In the genomic region with DNA sequence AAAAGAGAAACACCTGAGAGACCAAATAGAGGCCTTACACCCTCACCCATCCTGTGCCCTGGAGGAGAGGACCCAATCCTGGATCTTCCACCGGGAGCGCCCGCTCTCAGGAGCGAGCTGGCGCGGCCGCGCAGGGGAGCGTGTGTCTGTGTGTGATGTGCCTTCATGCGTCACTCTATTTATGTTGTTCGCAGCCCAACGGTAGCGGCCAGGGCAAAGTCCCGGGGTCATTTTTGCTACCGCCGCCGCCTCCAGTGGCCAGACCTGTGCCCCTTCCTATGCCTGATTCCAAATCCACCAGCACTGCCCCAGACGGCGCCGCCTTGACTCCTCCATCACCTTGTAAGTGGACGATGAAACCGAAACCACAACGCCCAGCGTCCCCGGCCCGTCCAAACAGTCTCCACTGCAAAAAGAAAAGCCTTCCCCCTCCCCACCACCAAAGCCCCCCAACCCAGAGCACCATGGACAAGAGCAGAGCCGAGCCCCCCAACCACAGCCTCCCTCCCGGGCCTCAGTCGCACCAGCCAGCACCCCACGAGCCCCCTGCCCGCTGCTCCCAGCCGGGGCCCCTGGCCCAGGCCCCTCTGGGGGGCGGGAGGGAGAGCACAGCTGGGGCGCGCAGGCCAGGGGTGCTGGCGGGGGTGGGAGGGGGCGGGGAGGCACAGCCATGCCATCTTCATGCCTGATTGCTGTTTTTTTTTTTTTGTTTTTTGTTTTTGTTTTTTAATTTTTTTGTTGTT, we compare ENCODE assay signal across 1 cellular context.
TF ChIP-seq lines count a peak whose summit lies in the region.

No MANE protein-coding gene starts in this region.

TF ChIP-seq in endothelial cell of umbilical vein, 7 proteins besides CTCF, POLR2A, EP300 and RAD21:
- TF ChIP-seq MYC (IDR thresholded peaks at IDR 0.05; ENCODE audit: low read depth, low read length) = no peak
- TF ChIP-seq FOS (IDR thresholded peaks at IDR 0.05; ENCODE audit: borderline replicate concordance, insufficient read depth, low read length) = no peak
- TF ChIP-seq, protein P1, sequence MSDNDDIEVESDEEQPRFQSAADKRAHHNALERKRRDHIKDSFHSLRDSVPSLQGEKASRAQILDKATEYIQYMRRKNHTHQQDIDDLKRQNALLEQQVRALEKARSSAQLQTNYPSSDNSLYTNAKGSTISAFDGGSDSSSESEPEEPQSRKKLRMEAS (IDR thresholded peaks at IDR 0.05; ENCODE audit: insufficient read depth, insufficient read length) = no peak
- no peak for TF ChIP-seq GATA2 (IDR thresholded peaks at IDR 0.05; ENCODE audit: insufficient read depth, insufficient read length, low read depth, low read length)
- TF ChIP-seq EZH2 (IDR thresholded peaks at IDR 0.05; ENCODE audit: borderline replicate concordance, low read depth, low read length, severe bottlenecking) = no peak
- TF ChIP-seq POLR2AphosphoS5 (IDR thresholded peaks at IDR 0.05; ENCODE audit: insufficient read depth, low read depth, low read length) = no peak
- TF ChIP-seq JUN (IDR thresholded peaks at IDR 0.05; ENCODE audit: borderline replicate concordance, insufficient read depth, insufficient read length, low read depth) = no peak
